Comparison of ENCODE assay signal across 1 cellular context in genomic region chr7:83684928-83685327, GRCh38.
TF ChIP-seq lines count a peak whose summit lies in the region.

No MANE protein-coding gene starts in this region.

TF ChIP-seq in H1, 55 proteins besides CTCF, POLR2A, EP300 and RAD21:
- TF ChIP-seq CHD2 (IDR thresholded peaks at IDR 0.05; ENCODE audit: low read length) (peak; percentile 66; the same call in 1 of the 2 replicates), NANOG (IDR thresholded peaks at IDR 0.05; ENCODE audit: insufficient read depth, low read depth, low read length, poor library complexity, severe bottlenecking) (peak; percentile 92), MAX (IDR thresholded peaks at IDR 0.05) (peak; percentile 38; the same call in 1 of the 2 replicates), CREB1 (IDR thresholded peaks at IDR 0.05) (0 out of 2 replicates have a peak, but pooled peaks have one; percentile 14), SAP30 (IDR thresholded peaks at IDR 0.05; ENCODE audit: insufficient read depth, insufficient replicate concordance, low read length) (no peak), RXRA (IDR thresholded peaks at IDR 0.05; ENCODE audit: insufficient read depth, low read depth, low read length) (peak; percentile 63; the same call in 1 of the 2 replicates), ATF2 (IDR thresholded peaks at IDR 0.05; ENCODE audit: low read length) (peak; percentile 94), HDAC6 (IDR thresholded peaks at IDR 0.05; ENCODE audit: low read depth, low read length) (no peak), YY1 (IDR thresholded peaks at IDR 0.05; ENCODE audit: low read depth, low read length) (0 out of 2 replicates have a peak, but pooled peaks have one; percentile 69), RBBP5 (IDR thresholded peaks at IDR 0.05; ENCODE audit: borderline replicate concordance, low read depth, low read length) (peak; percentile 53; the same call in 1 of the 2 replicates), TAF7 (optimal IDR thresholded peaks at IDR 0.05; ENCODE audit: borderline replicate concordance, low read depth, low read length) (no peak), EGR1 (IDR thresholded peaks at IDR 0.05; ENCODE audit: borderline replicate concordance, low read depth, low read length) (peak; percentile 65), USF2 (IDR thresholded peaks at IDR 0.05; ENCODE audit: low read length) (no peak), CEBPB (IDR thresholded peaks at IDR 0.05; ENCODE audit: low read depth, low read length) (no peak), CHD1 (IDR thresholded peaks at IDR 0.05; ENCODE audit: low read depth, low read length) (no peak), NRF1 (IDR thresholded peaks at IDR 0.05; ENCODE audit: low read depth, low read length) (no peak), BCL11A (IDR thresholded peaks at IDR 0.05; ENCODE audit: low read depth in 2 of 2, low read length in 2 of 2) (peak; percentile 100), SRF (IDR thresholded peaks at IDR 0.05; ENCODE audit: low read depth, low read length) (no peak), SP1 (IDR thresholded peaks at IDR 0.05; ENCODE audit: low read depth, low read length) (peak; percentile 97), RNF2 (IDR thresholded peaks at IDR 0.05; ENCODE audit: borderline replicate concordance, low read depth, low read length, missing control alignments, poor library complexity, severe bottlenecking) (no peak), TEAD4 (IDR thresholded peaks at IDR 0.05; ENCODE audit: low read depth, low read length) (peak; percentile 100), CHD7 (IDR thresholded peaks at IDR 0.05; ENCODE audit: insufficient replicate concordance, low read length) (peak; percentile 82), SP2 (IDR thresholded peaks at IDR 0.05; ENCODE audit: low read length) (no peak), BACH1 (IDR thresholded peaks at IDR 0.05; ENCODE audit: low read length) (peak; percentile 56; the same call in 1 of the 2 replicates), KDM5A (IDR thresholded peaks at IDR 0.05; ENCODE audit: low read length) (no peak), SP4 (IDR thresholded peaks at IDR 0.05; ENCODE audit: low read length) (peak; percentile 57; the same call in 1 of the 2 replicates), CTBP2 (IDR thresholded peaks at IDR 0.05; ENCODE audit: borderline replicate concordance, insufficient read depth, insufficient read length, low read length) (peak; percentile 90), GTF2F1 (IDR thresholded peaks at IDR 0.05; ENCODE audit: borderline replicate concordance, low read depth, low read length) (no peak), TAF1 (IDR thresholded peaks at IDR 0.05; ENCODE audit: low read depth, low read length) (no peak), JUND (IDR thresholded peaks at IDR 0.05; ENCODE audit: low read length) (peak; percentile 68; the same call in 1 of the 2 replicates), CBX8 (IDR thresholded peaks at IDR 0.05; ENCODE audit: borderline replicate concordance, low read depth, low read length) (no peak), ATF3 (IDR thresholded peaks at IDR 0.05; ENCODE audit: insufficient read depth, low read depth, low read length) (no peak), POU5F1 (IDR thresholded peaks at IDR 0.05; ENCODE audit: low read depth, low read length) (peak; percentile 79; the same call in 1 of the 2 replicates), RFX5 (IDR thresholded peaks at IDR 0.05; ENCODE audit: borderline replicate concordance, low read depth, low read length) (no peak), E2F6 (IDR thresholded peaks at IDR 0.05) (no peak), HDAC2 (IDR thresholded peaks at IDR 0.05; ENCODE audit: borderline replicate concordance in 1 of 2, low read depth in 2 of 2, low read length in 2 of 2) (peak; percentile 99 to 100), FOSL1 (IDR thresholded peaks at IDR 0.05; ENCODE audit: insufficient read depth, low read depth, low read length) (no peak), SIRT6 (IDR thresholded peaks at IDR 0.05; ENCODE audit: low read length) (no peak), EZH2 (IDR thresholded peaks at IDR 0.05; ENCODE audit: low read depth, low read length, severe bottlenecking) (no peak), TBP (IDR thresholded peaks at IDR 0.05; ENCODE audit: low read depth, low read length) (0 out of 2 replicates have a peak, but pooled peaks have one; percentile 22), SIN3A (conservative IDR thresholded peaks at IDR 0.05 in 1 of 2, IDR thresholded peaks at IDR 0.05 in 1 of 2; ENCODE audit: low read depth in 1 of 2, low read length in 2 of 2) (no peak), ASH2L (IDR thresholded peaks at IDR 0.05; ENCODE audit: low read length) (peak; percentile 88), MAFK (IDR thresholded peaks at IDR 0.05; ENCODE audit: low read depth, low read length) (no peak), KDM4A (IDR thresholded peaks at IDR 0.05; ENCODE audit: low read depth, low read length, severe bottlenecking) (no peak), TCF12 (IDR thresholded peaks at IDR 0.05; ENCODE audit: low read depth, low read length) (peak; percentile 98), POLR2AphosphoS5 (IDR thresholded peaks at IDR 0.05; ENCODE audit: low read depth, low read length) (peak; percentile 72), PHF8 (conservative IDR thresholded peaks at IDR 0.05; ENCODE audit: low read depth, low read length) (no peak), SUZ12 (IDR thresholded peaks at IDR 0.05; ENCODE audit: low read length) (no peak), CBX5 (IDR thresholded peaks at IDR 0.05; ENCODE audit: low read depth, low read length) (no peak), JUN (IDR thresholded peaks at IDR 0.05; ENCODE audit: low read depth, low read length) (no peak)
